ENCODE assay signal across 12 cellular contexts in the genomic region with DNA sequence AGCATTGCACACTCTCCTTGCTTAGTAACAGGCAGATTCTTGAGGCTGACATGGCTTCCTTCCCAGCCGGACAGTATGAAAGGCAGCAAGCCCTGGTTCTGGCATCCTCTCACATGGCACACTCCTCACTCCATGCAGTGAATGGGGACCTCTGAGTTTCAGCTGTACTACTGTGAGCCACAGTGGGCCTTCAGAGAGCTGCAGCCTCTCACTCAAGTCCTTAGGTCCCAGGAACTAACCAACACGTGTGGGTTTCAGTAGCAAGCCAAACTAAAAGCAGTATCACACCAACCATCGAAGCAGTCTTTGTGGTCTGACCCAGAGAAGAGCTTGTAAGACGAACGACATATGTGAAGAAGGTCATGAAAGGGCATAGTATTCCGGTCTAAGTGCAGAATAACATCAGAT.
DNase-seq lines count a peak whose midpoint lies in the region; ATAC-seq and TF ChIP-seq lines count a peak whose summit lies in the region.
"Had no signal": no experiment of that assay in that cellular context is flagged by ENCODE, and none has a peak within 500 bp of the region (broad histone marks: within the 10 kb centered on the region; RNA-seq: fewer than 3 reads in every experiment).

No MANE protein-coding gene starts in this region.

- TF ChIP-seq CTCF in stomach (IDR thresholded peaks at IDR 0.05) = no peak

- H3K9me3 ChIP-seq in Karpas-422 (ENCODE audit: low read length) (no peaks in the 10 kb centered on the region), stomach (no peaks in the 10 kb centered on the region)

- no peaks in the 10 kb centered on the region for H3K27me3 ChIP-seq in Karpas-422 (ENCODE audit: low read length)
- H3K27me3 ChIP-seq in stomach = no peaks in the 10 kb centered on the region

- intact Hi-C loops in stomach (cut with DNase I; ENCODE audit: low total_unique reads) = no loop called here

- no peaks in the 10 kb centered on the region for H4K20me1 ChIP-seq in Karpas-422 (ENCODE audit: insufficient read depth, low read depth, low read length)

- no peak overlapping the region for H3K27ac ChIP-seq in Karpas-422 (ENCODE audit: low read length)
- H3K27ac ChIP-seq in stomach = no peak overlapping the region

- H3K4me1 ChIP-seq in Karpas-422 (ENCODE audit: low read length) (no peaks in the 10 kb centered on the region), stomach (no peaks in the 10 kb centered on the region)

- no peaks in the 10 kb centered on the region for H3K9me2 ChIP-seq in Karpas-422 (replicated peaks; ENCODE audit: insufficient read depth, low read length)

- H2AFZ ChIP-seq in Karpas-422 (ENCODE audit: low read length) = no peak overlapping the region

- DNase-seq in myocyte (ENCODE audit: low read depth) (peak; percentile 71), Karpas-422 (no peak), amniotic stem cell (lab: John Stamatoyannopoulos, UW) (no peak), stomach (no peak)
- DNase-seq: activated naive CD8-positive, alpha-beta T cell treated with anti-CD3 and anti-CD28 coated beads, Interleukin-2, amount 10 ng/mL, durations not matched to agents 7 days and 5 days; effector CD8-positive, alpha-beta T cell; NCI-H524 treated with DMSO at 0.1 percent for 48 hours had no signal

- H3K4me3 ChIP-seq in Karpas-422 (ENCODE audit: low read length) (no peak overlapping the region), stomach (no peak overlapping the region)
- H3K4me3 ChIP-seq: smooth muscle cell had no signal

- H3K36me3 ChIP-seq in Karpas-422 (ENCODE audit: insufficient read depth, low read length) (no peaks in the 10 kb centered on the region), stomach (peaks cover 0 to 33% (median 15%) of the 10 kb centered on the region in 4 donors)

- no peak overlapping the region for H3K9ac ChIP-seq in Karpas-422 (ENCODE audit: low read length)

- H3K79me2 ChIP-seq in Karpas-422 (ENCODE audit: low read length) = no peaks in the 10 kb centered on the region

- no peak overlapping the region for H3K4me2 ChIP-seq in Karpas-422 (ENCODE audit: low read depth, low read length, poor library complexity, severe bottlenecking)
- H3K4me2 ChIP-seq: smooth muscle cell had no signal

- no peak for TF ChIP-seq POLR2A in stomach (IDR thresholded peaks at IDR 0.05)

- ATAC-seq in GM18858 (IDR thresholded peaks at IDR 0.05; ENCODE audit: unreplicated experiment) (peak; percentile 71), GM21619 (IDR thresholded peaks at IDR 0.05; ENCODE audit: unreplicated experiment) (peak; percentile 63), HG03432 (IDR thresholded peaks at IDR 0.05; ENCODE audit: unreplicated experiment) (peak; percentile 87), HG02759 (IDR thresholded peaks at IDR 0.05; ENCODE audit: unreplicated experiment) (no peak)

- WGBS in stomach, 5 donors = 65 to 88% (median 79%) methylated on average over 6 of the region's 6 CpGs

- no peak for TF ChIP-seq EP300 in stomach (IDR thresholded peaks at IDR 0.05)
